In genomic region chr15:69092159-69092558, GRCh38 we compare ENCODE assay signal across 17 cellular contexts.
A peak's percentile ranks its signal among the peaks of the same experiment; 100 is the strongest.
DNase-seq lines count a peak whose midpoint lies in the region; ATAC-seq, FAIRE-seq and TF ChIP-seq lines count a peak whose summit lies in the region.
"Had no signal": no experiment of that assay in that cellular context is flagged by ENCODE, and none has a peak within 500 bp of the region (broad histone marks: within the 10 kb centered on the region; RNA-seq: fewer than 3 reads in every experiment).

No MANE protein-coding gene starts in this region.

- no peak overlapping the region for H2AFZ ChIP-seq in GM12878 (ENCODE audit: control insufficient read depth, low read depth, low read length)
- H2AFZ ChIP-seq: neural progenitor cell had no signal

- TF ChIP-seq RAD21 in GM12878 (IDR thresholded peaks at IDR 0.05; ENCODE audit: insufficient read depth, low read depth, low read length): no peak

- CTCF ChIA-PET in GM12878 (lab: Yijun Ruan, JAX): no interaction called here

- no peak overlapping the region for H3K9ac ChIP-seq in GM12878 (ENCODE audit: control insufficient read depth, insufficient read depth, low read length)
- H3K9ac ChIP-seq: KMS-11, neural progenitor cell had no signal

- H4K20me1 ChIP-seq in GM12878 (ENCODE audit: control insufficient read depth, insufficient read depth): no peaks in the 10 kb centered on the region

- TF ChIP-seq POLR2A in GM12878 (IDR thresholded peaks at IDR 0.05; ENCODE audit: low read depth, low read length): no peak

- FAIRE-seq in GM12878 (lab: Jason Lieb, UNC): no peak

- intact Hi-C loops in GM12878 (cut with micrococcal nuclease; ENCODE audit: unreplicated experiment) (no loop called here), posterior cingulate gyrus (cut with DNase I) (no loop called here)

- H3K27ac ChIP-seq in GM12878 (ENCODE audit: control insufficient read depth, insufficient read depth) (no peak overlapping the region), foreskin keratinocyte (no peak overlapping the region)
- H3K27ac ChIP-seq: KMS-11, neural progenitor cell, upper lobe of right lung had no signal

- no peaks in the 10 kb centered on the region for H3K36me3 ChIP-seq in GM12878 (ENCODE audit: control insufficient read depth in 2 of 2, insufficient read depth in 2 of 2, low read length in 1 of 2)
- H3K36me3 ChIP-seq: heart left ventricle, neural progenitor cell, upper lobe of right lung had no signal

- SMC1A ChIA-PET in GM12878 (lab: Charles Lee; ENCODE audit: uncharacterized antibody, unreplicated experiment): interaction anchor here (0.6 kb wide), 1 partner anchor 1675 kb away, joined by 4 read pairs; no protein-coding TSS in a partner anchor

- TF ChIP-seq EP300 in GM12878 (IDR thresholded peaks at IDR 0.05; ENCODE audit: borderline replicate concordance in 1 of 2, control insufficient read depth in 1 of 2, low read depth in 2 of 2, low read length in 2 of 2): no peak

- no peak for TF ChIP-seq CTCF in GM12878 (IDR thresholded peaks at IDR 0.05 in 2 of 3, conservative IDR thresholded peaks at IDR 0.05 in 1 of 3; ENCODE audit: control insufficient read depth in 2 of 3, extremely low read depth in 1 of 3, insufficient read depth in 1 of 3, low read depth in 3 of 3, low read length in 3 of 3)
- TF ChIP-seq CTCF in foreskin keratinocyte (conservative IDR thresholded peaks at IDR 0.05): no peak

- no peak overlapping the region for H3K4me2 ChIP-seq in GM12878 (ENCODE audit: control insufficient read depth, insufficient read depth)
- H3K4me2 ChIP-seq: KMS-11, neural progenitor cell had no signal

- H3K4me3 ChIP-seq in GM12878: no peak overlapping the region
- H3K4me3 ChIP-seq: heart left ventricle, neural progenitor cell, upper lobe of right lung had no signal

- in situ Hi-C loops in Caki2 (cut with HindIII; ENCODE audit: low pct_unique_long_range_greater_than_20kb, low sequenced_read_pairs): no loop called here
- in situ Hi-C loops in GM12878 (cut with MboI): no loop called here

- no TSS peak for BruUV-seq in GM12878 (replicated peaks; lab: Mats Ljungman, UMichigan)

- H3K79me2 ChIP-seq in GM12878 (ENCODE audit: control insufficient read depth, insufficient read depth, low read length): no peaks in the 10 kb centered on the region

- POLR2A ChIA-PET in GM12878 (lab: Charles Lee): no interaction called here

- DNase-seq in Caki2 (ENCODE audit: low read depth): peak; percentile 98
- DNase-seq in LHCN-M2 (ENCODE audit: low read depth): peak; percentile 85
- DNase-seq in GM12878 (ENCODE audit: low read depth, low spot score): no peak
- DNase-seq in foreskin keratinocyte: peak; percentile 88 to 93
- DNase-seq in posterior cingulate gyrus: no peak
- DNase-seq in HK-2 (ENCODE audit: unreplicated experiment): no peak
- DNase-seq: activated naive CD4-positive, alpha-beta T cell treated with anti-CD3 and anti-CD28 coated beads, Interleukin-2, amount 50 U/mL, for 16 hours; heart left ventricle; left ventricle myocardium superior; NCI-H2081 treated with DMSO at 0.1 percent for 48 hours; stimulated activated CD4-positive, alpha-beta T cell treated with anti-CD3 and anti-CD28 coated beads, Interleukin-12 subunit alpha, Interleukin-12 subunit beta, amount 100 ng/mL, for 4 hours; T1000; upper lobe of right lung had no signal

- H3K4me1 ChIP-seq in GM12878 (ENCODE audit: control insufficient read depth, insufficient read depth, low read length) (no peaks in the 10 kb centered on the region), foreskin keratinocyte (peaks cover 18% of the 10 kb centered on the region)
- H3K4me1 ChIP-seq: upper lobe of right lung had no signal

- H3K27me3 ChIP-seq in GM12878 (replicated peaks in 1 of 2; ENCODE audit: control insufficient read depth in 2 of 2, insufficient read depth in 2 of 2, low read length in 1 of 2) (no peaks in the 10 kb centered on the region; a peak in 1 of 4 replicates), foreskin keratinocyte (peaks cover 30% of the 10 kb centered on the region)
- H3K27me3 ChIP-seq: upper lobe of right lung had no signal

- ATAC-seq in GM12878: peak; percentile 72
- peak; percentile 75 for ATAC-seq in foreskin keratinocyte
- no peak for ATAC-seq in HG03354 (IDR thresholded peaks at IDR 0.05; ENCODE audit: poor library complexity, severe bottlenecking, unreplicated experiment)
- no peak for ATAC-seq in HG03095 (IDR thresholded peaks at IDR 0.05; ENCODE audit: unreplicated experiment)
- ATAC-seq: heart left ventricle, left ventricle myocardium superior, upper lobe of right lung had no signal

- H3K9me3 ChIP-seq in GM12878 (replicated peaks; ENCODE audit: control insufficient read depth, insufficient read depth, low read length): no peaks in the 10 kb centered on the region
- H3K9me3 ChIP-seq: heart left ventricle, upper lobe of right lung had no signal

- WGBS in GM12878 (ENCODE audit: insufficient coverage, insufficient replicate concordance, low lambda C conversion rate, missing lambda C conversion rate): 36% methylated on average over 7 of the region's 7 CpGs

- RAD21 ChIA-PET in GM12878 (lab: Charles Lee; ENCODE audit: unreplicated experiment): no interaction called here

TF ChIP-seq in GM12878, 131 proteins besides CTCF, POLR2A, EP300 and RAD21:
- no peak for TF ChIP-seq TARDBP (IDR thresholded peaks at IDR 0.05; ENCODE audit: borderline replicate concordance)
- no peak for TF ChIP-seq CBX3 (IDR thresholded peaks at IDR 0.05; ENCODE audit: borderline replicate concordance, low read depth)
- TF ChIP-seq TCF7 (IDR thresholded peaks at IDR 0.05; ENCODE audit: borderline replicate concordance): no peak
- TF ChIP-seq IRF5 (IDR thresholded peaks at IDR 0.05; ENCODE audit: borderline replicate concordance): no peak
- no peak for TF ChIP-seq SPI1 (IDR thresholded peaks at IDR 0.05; ENCODE audit: borderline replicate concordance, insufficient read depth, low read depth, low read length)
- TF ChIP-seq ZNF24 (IDR thresholded peaks at IDR 0.05): no peak
- no peak for TF ChIP-seq ZBTB4 (CRISPR knock-in tag; IDR thresholded peaks at IDR 0.05)
- no peak for TF ChIP-seq RFX5 (IDR thresholded peaks at IDR 0.05; ENCODE audit: low read depth, low read length)
- no peak for TF ChIP-seq SUZ12 (IDR thresholded peaks at IDR 0.05; ENCODE audit: unreplicated experiment)
- TF ChIP-seq MEF2A (IDR thresholded peaks at IDR 0.05; ENCODE audit: insufficient read depth, low read depth, low read length): no peak
- no peak for TF ChIP-seq JUNB (IDR thresholded peaks at IDR 0.05)
- no peak for TF ChIP-seq BCLAF1 (IDR thresholded peaks at IDR 0.05)
- no peak for TF ChIP-seq MYB (IDR thresholded peaks at IDR 0.05; ENCODE audit: borderline replicate concordance, low read depth, low read length)

Comparison
In these comparisons a context has a peak if more than half of its experiments do, and no peak if none do; other contexts are left out.
1. DNase-seq: peak in Caki2 (single experiment), LHCN-M2 (single experiment) and foreskin keratinocyte (2 of 2); none in GM12878 (single experiment), posterior cingulate gyrus (0 of 10) and HK-2 (single experiment).
2. ATAC-seq: peak in GM12878 (single experiment) and foreskin keratinocyte (single experiment); none in HG03354 (single experiment) and HG03095 (single experiment).